ENCODE assay signal across 8 cellular contexts in genomic region chr13:30617315-30618185, GRCh38. TPM values are rescaled to one million over a fixed set of nuclear protein-coding genes. Genes with fewer than 3 reads are reported as not detected.
DNase-seq lines count a peak whose midpoint lies in the region; ATAC-seq and TF ChIP-seq lines count a peak whose summit lies in the region.

Gene USPL1 (plus strand): TSS chr13:30617920. CDS start chr13:30621141, 3,221 bp downstream.

- peak; percentile 98 for DNase-seq in BE2C
- DNase-seq in GM19238 (ENCODE audit: insufficient read length, low spot score) = peak; percentile 82
- DNase-seq in NCI-H524 (lab: John Stamatoyannopoulos, UW) = peak; percentile 100
- DNase-seq in activated CD4-positive, alpha-beta T cell treated with anti-CD3 and anti-CD28 coated beads for 4 hours = peak; percentile 97 to 99
- peak; percentile 99 for DNase-seq in coronary artery (ENCODE audit: low spot score)
- peak; percentile 98 for DNase-seq in left colon
- peak; percentile 99 for DNase-seq in stimulated activated CD4-positive, alpha-beta T cell treated with anti-CD3 and anti-CD28 coated beads, Interleukin-1b, Interleukin-23, amount 100 ng/mL, for 48 hours

- TF ChIP-seq CTCF in BE2C (IDR thresholded peaks at IDR 0.05; ENCODE audit: low read depth, low read length) (no peak; the same call in 1 of the 2 replicates), coronary artery (IDR thresholded peaks at IDR 0.05) (no peak)

- peak within 1 kb of the TSS; percentile 95 for H3K4me3 ChIP-seq in BE2C (ENCODE audit: low read depth, low read length)
- H3K4me3 ChIP-seq in coronary artery = peak within 1 kb of the TSS; percentile 92

- peaks cover 8% of the 10 kb centered on the region for H3K36me3 ChIP-seq in BE2C

- no peaks in the 10 kb centered on the region for H3K9me3 ChIP-seq in BE2C

- intact Hi-C loops in left colon (cut with DNase I, micrococcal nuclease) = loop anchor here in 1 of 2 donors (10.0 kb wide), 1 partner anchor 153 kb away; the partner anchor contains the start of gene HMGB1

- peak within 1 kb of the TSS; percentile 95 to 99 for H3K27ac ChIP-seq in coronary artery

- no peaks in the 10 kb centered on the region for H3K4me1 ChIP-seq in BE2C

- H3K27me3 ChIP-seq in BE2C = no peaks in the 10 kb centered on the region

- peak; percentile 87 for ATAC-seq in HG03442 (IDR thresholded peaks at IDR 0.05; ENCODE audit: unreplicated experiment)
- peak; percentile 89 for ATAC-seq in left colon

RNA-seq across cellular contexts. Expression of gene USPL1, which starts in this region (rescaled TPM):
- 65.9 TPM for polyA plus RNA-seq in BE2C (2012; ENCODE audit: insufficient read depth, insufficient read length, low read depth)
- 10 to 100 TPM in 1 of 2 donors, 1 to 10 TPM in 1; 9.4 to 10.3 TPM for total RNA-seq in left colon

Comparison
In these comparisons a context has a peak if more than half of its experiments do, and no peak if none do; other contexts are left out.
1. Peak in every context shown above with its lines: DNase-seq, ATAC-seq, H3K4me3 ChIP-seq and H3K27ac ChIP-seq.